8 cellular contexts compared by ENCODE assay signal in the genomic region with DNA sequence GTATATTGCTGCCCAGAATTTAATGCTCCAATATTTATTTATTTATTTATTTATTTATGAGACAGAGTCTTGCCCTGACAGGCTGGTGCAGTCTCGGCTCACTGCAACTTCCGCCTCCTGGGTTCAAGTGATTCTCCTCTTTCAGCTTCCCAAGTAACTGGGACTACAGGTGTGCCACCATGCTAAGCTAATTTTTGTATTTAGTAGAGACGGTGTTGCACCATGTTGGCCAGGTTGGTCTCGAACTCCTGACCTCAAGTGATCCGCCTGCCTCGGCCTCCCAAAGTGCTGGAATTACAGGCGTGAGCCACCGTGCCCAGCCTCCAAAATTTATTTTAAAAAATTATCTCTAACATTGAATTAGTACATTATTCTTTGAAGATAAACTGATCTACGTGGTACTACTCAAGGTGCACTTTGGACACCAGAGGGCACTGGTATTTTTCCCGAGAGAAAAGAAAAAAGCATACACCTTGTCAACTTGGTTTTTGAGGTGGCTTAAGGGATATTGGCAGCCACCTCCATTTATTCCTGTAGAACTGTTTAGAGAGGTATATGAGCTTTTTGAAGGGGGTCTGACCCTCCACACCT. TPM values are rescaled to one million over a fixed set of nuclear protein-coding genes. Genes with fewer than 3 reads are reported as not detected.
A peak's percentile ranks its signal among the peaks of the same experiment; 100 is the strongest.
DNase-seq lines count a peak whose midpoint lies in the region; ATAC-seq, FAIRE-seq and TF ChIP-seq lines count a peak whose summit lies in the region.

No MANE protein-coding gene starts in this region.

- no peaks in the 10 kb centered on the region for H3K9me1 ChIP-seq in K562 (ENCODE audit: control insufficient read depth, insufficient read depth, low read length)

- H3K27me3 Mint-ChIP-seq in IgD-negative memory B cell (no peaks in the 10 kb centered on the region), neural progenitor cell (ENCODE audit: insufficient read depth, low read depth) (no peaks in the 10 kb centered on the region)

- DNase-seq in SK-N-SH (no peak), K562 (ENCODE audit: extremely low read depth in 1 of 4, low spot score in 3 of 4) (peak in 1 of 4 experiments; percentile 30), neural progenitor cell (ENCODE audit: low spot score) (peak; percentile 26), T1000 (lab: John Stamatoyannopoulos, UW) (no peak), NCI-H446 (lab: John Stamatoyannopoulos, UW) (no peak), Kasumi-1 (lab: John Stamatoyannopoulos, UW) (no peak)

- CTCF ChIA-PET in SK-N-SH (lab: Yijun Ruan, JAX) (interaction anchor here (0.6 to 6.5 kb wide), 7 partner anchors 9 to 344 kb away, joined by 3 to 87 read pairs (median 7); a partner anchor contains a TSS), K562 (lab: Yijun Ruan, JAX; ENCODE audit: low intra/inter-chr PET ratio) (no interaction called here)

- no TSS peak for BruUV-seq in K562 (replicated peaks; lab: Mats Ljungman, UMichigan)

- no peak for TF ChIP-seq POLR2A in K562 (conservative IDR thresholded peaks at IDR 0.05)

- no peaks in the 10 kb centered on the region for H3K9me2 ChIP-seq in SK-N-SH

- H3K79me2 ChIP-seq in SK-N-SH (ENCODE audit: insufficient read depth) (peaks cover 10% of the 10 kb centered on the region; the same call in 1 of the 2 replicates), K562 (ENCODE audit: control insufficient read depth, insufficient read depth, low read length) (peaks cover 35% of the 10 kb centered on the region), neural progenitor cell (ENCODE audit: low read depth) (peaks cover 29% of the 10 kb centered on the region)

- H3K4me3 Mint-ChIP-seq in IgD-negative memory B cell (peak overlapping the region; percentile 66 to 100 (median 96)), neural progenitor cell (peak overlapping the region; percentile 99)

- H3K27me3 ChIP-seq in SK-N-SH (ENCODE audit: insufficient read depth) (no peaks in the 10 kb centered on the region), K562 (ENCODE audit: control insufficient read depth in 2 of 2, insufficient read depth in 2 of 2, low read length in 2 of 2) (no peaks in the 10 kb centered on the region), neural progenitor cell (no peaks in the 10 kb centered on the region)

- H2AFZ ChIP-seq in SK-N-SH (ENCODE audit: low read depth), result peak overlapping the region; percentile 90; the same call in 1 of the 2 replicates
- 0 out of 2 replicates have a peak overlapping the region, but pooled peaks have one; percentile 10 for H2AFZ ChIP-seq in K562 (ENCODE audit: low read depth, low read length)
- H2AFZ ChIP-seq in neural progenitor cell (replicated peaks), result no peak overlapping the region

- H3K36me3 Mint-ChIP-seq in IgD-negative memory B cell (no peaks in the 10 kb centered on the region), neural progenitor cell (peaks cover 12% of the 10 kb centered on the region)

- H3K27ac Mint-ChIP-seq in IgD-negative memory B cell (no peak overlapping the region), neural progenitor cell (peak overlapping the region; percentile 54)

- H3K36me3 ChIP-seq in SK-N-SH (replicated peaks in 1 of 2; ENCODE audit: control insufficient read depth in 1 of 2, insufficient read depth in 2 of 2, low read length in 1 of 2), result peaks cover 15 to 17% of the 10 kb centered on the region in 2 experiments
- peaks cover 26% of the 10 kb centered on the region; the same call in 2 of the 3 replicates for H3K36me3 ChIP-seq in K562 (ENCODE audit: control insufficient read depth, insufficient read depth, low read length)
- H3K36me3 ChIP-seq in neural progenitor cell, result peaks cover 19% of the 10 kb centered on the region

- TF ChIP-seq RAD21 in SK-N-SH (IDR thresholded peaks at IDR 0.05; ENCODE audit: low read length) (no peak), K562 (CRISPR knock-in tag; conservative IDR thresholded peaks at IDR 0.05 in 1 of 2, IDR thresholded peaks at IDR 0.05 in 1 of 2) (no peak; a peak in 1 of 4 replicates)

- H3K27ac ChIP-seq in SK-N-SH (ENCODE audit: low read depth in 2 of 2, low read length in 1 of 2), result no peak overlapping the region
- no peak overlapping the region for H3K27ac ChIP-seq in K562 (ENCODE audit: extremely low read depth, low read depth, low read length)
- no peak overlapping the region for H3K27ac ChIP-seq in neural progenitor cell

- H3K4me2 ChIP-seq in SK-N-SH (no peak overlapping the region), K562 (ENCODE audit: insufficient read depth, low read length) (no peak overlapping the region), neural progenitor cell (peak overlapping the region; percentile 68)

- TF ChIP-seq EP300 in SK-N-SH (IDR thresholded peaks at IDR 0.05; ENCODE audit: borderline replicate concordance in 1 of 2, low read depth in 1 of 2, low read length in 1 of 2), result no peak
- TF ChIP-seq EP300 in K562 (IDR thresholded peaks at IDR 0.05; ENCODE audit: low read length), result no peak

- WGBS in SK-N-SH (ENCODE audit: low lambda C conversion rate), result 81% methylated on average over 10 of the region's 10 CpGs
- 59% methylated on average over 6 of the region's 10 CpGs for WGBS in K562 (ENCODE audit: insufficient coverage, low coverage, missing lambda C conversion rate)

- intact Hi-C loops in K562 (cut with micrococcal nuclease), result no loop called here

- H3K4me3 ChIP-seq in SK-N-SH (ENCODE audit: low read depth in 2 of 2, low read length in 1 of 2) (no peak overlapping the region), K562 (no peak overlapping the region), neural progenitor cell (no peak overlapping the region)

- in situ Hi-C loops in K562 (cut with MboI), result no loop called here

- H3K4me1 ChIP-seq in SK-N-SH (ENCODE audit: control insufficient read depth in 1 of 2, insufficient read depth in 2 of 2, low read depth in 1 of 2, low read length in 1 of 2) (peaks cover 0 to 8% of the 10 kb centered on the region in 2 experiments; a peak in 3 of 4 replicates), K562 (replicated peaks in 1 of 2; ENCODE audit: control insufficient read depth in 2 of 2, insufficient read depth in 2 of 2, low read length in 2 of 2) (peaks cover 8 to 13% of the 10 kb centered on the region in 2 experiments; a peak in 4 of 5 replicates), neural progenitor cell (peaks cover 32% of the 10 kb centered on the region)

- H3K9me3 ChIP-seq in SK-N-SH (no peaks in the 10 kb centered on the region), K562 (replicated peaks; ENCODE audit: control insufficient read depth, insufficient read depth, low read depth, low read length) (no peaks in the 10 kb centered on the region), neural progenitor cell (ENCODE audit: low read depth) (no peaks in the 10 kb centered on the region)

- H3K4me1 Mint-ChIP-seq in IgD-negative memory B cell (peaks cover 16 to 26% (median 21%) of the 10 kb centered on the region in 3 donors), neural progenitor cell (peaks cover 36% of the 10 kb centered on the region)

- FAIRE-seq in K562 (lab: Jason Lieb, UNC), result peak; percentile 48

- no peaks in the 10 kb centered on the region for H3K9me3 Mint-ChIP-seq in IgD-negative memory B cell
- H3K9me3 Mint-ChIP-seq in neural progenitor cell, result no peaks in the 10 kb centered on the region

- H4K20me1 ChIP-seq in SK-N-SH (ENCODE audit: insufficient read depth), result no peaks in the 10 kb centered on the region
- no peaks in the 10 kb centered on the region for H4K20me1 ChIP-seq in K562 (replicated peaks; ENCODE audit: control insufficient read depth, insufficient read depth, low read length)
- peaks cover 25% of the 10 kb centered on the region for H4K20me1 ChIP-seq in neural progenitor cell (ENCODE audit: low read depth)

- ATAC-seq in SK-N-SH treated with all-trans-retinoic acid at 6 μM for 48 hours (no peak), K562 (no peak)

- H3K9ac ChIP-seq in SK-N-SH (no peak overlapping the region), K562 (ENCODE audit: insufficient read depth in 1 of 2, low read depth in 2 of 2, low read length in 2 of 2) (no peak overlapping the region), neural progenitor cell (no peak overlapping the region)

- TF ChIP-seq CTCF in SK-N-SH (IDR thresholded peaks at IDR 0.05) (peak; percentile 35), K562 (IDR thresholded peaks at IDR 0.05 in 2 of 3, conservative IDR thresholded peaks at IDR 0.05 in 1 of 3; ENCODE audit: insufficient read depth in 2 of 3, low read depth in 1 of 3, low read length in 3 of 3) (peak in 2 of 3 experiments; percentile 1 to 36; a peak in 2 of 6 replicates), neural progenitor cell (IDR thresholded peaks at IDR 0.05) (peak; percentile 47)

- H3F3A ChIP-seq in SK-N-SH (replicated peaks; ENCODE audit: insufficient read depth) (peaks cover 7% of the 10 kb centered on the region), neural progenitor cell (ENCODE audit: low read depth) (peaks cover 35% of the 10 kb centered on the region)

- POLR2A ChIA-PET in SK-N-SH (lab: Yijun Ruan, JAX) (interaction anchor here (3.6 kb wide), 1 partner anchor 9 kb away, joined by 28 read pairs; a partner anchor contains a TSS), K562 (lab: Yijun Ruan, JAX) (interaction anchor here (4.6 kb wide), 1 partner anchor 10 kb away, joined by 21 read pairs; a partner anchor contains a TSS)

RNA-seq across cellular contexts. Expression of a gene that starts 1.4 kb away (rescaled TPM):
- polyA plus RNA-seq in SK-N-SH (2012; rRNA removed) (43.4 and 57.2 TPM in 2 replicates), IgD-negative memory B cell (9.9 TPM), K562 (2011; rRNA removed) (86.7 and 96.4 TPM in 2 replicates), K562 (2014; fragmentation: Illumina TruSeq; extraction: Trizol) (93.5 and 108 TPM in 2 replicates), K562 (2014; fragmentation: Nextera tagmentation; extraction: Ambion mirVana) (100 to 1,000 TPM; 135 to 194 TPM), K562 (2014; rRNA removed) (92.6 and 103 TPM in 2 replicates)
- 62.2 and 66.7 TPM in 2 replicates for polyA plus RNA-seq in SK-N-SH (2012; cell fraction: cytosol; rRNA removed)
- polyA plus RNA-seq in SK-N-SH (2012; cell fraction: nucleus; rRNA removed), result 43.6 and 57.6 TPM in 2 replicates
- 74.6 and 149 TPM in 2 replicates for total RNA-seq in K562 (2011; cell fraction: chromatin; rRNA removed; ENCODE audit: low replicate concordance)
- total RNA-seq in K562 (2011; cell fraction: nucleolus; rRNA removed), result 48.2 and 61.6 TPM in 2 replicates
- total RNA-seq in K562 (2011; cell fraction: nucleoplasm; rRNA removed), result 74.6 and 93.9 TPM in 2 replicates
- total RNA-seq in K562 (2014; rRNA removed) (61.9 and 65.9 TPM in 2 replicates), K562 (2014; rRNA removed; fragmentation: Illumina TruSeq; extraction: Trizol) (108 and 114 TPM in 2 replicates), K562 (2015; rRNA removed; fragmentation: Illumina TruSeq; extraction: Trizol) (94.4 and 101 TPM in 2 replicates), K562 (2021) (75.1 and 80.8 TPM in 2 replicates), neural progenitor cell (ENCODE audit: low replicate concordance) (236 and 308 TPM in 2 replicates)
- 16.7 and 52.0 TPM in 2 replicates for polyA plus RNA-seq in K562 (2011; cell fraction: cytosol; rRNA removed)
- 53.6 and 109 TPM in 2 replicates for polyA plus RNA-seq in K562 (2011; cell fraction: nucleus; rRNA removed)
- 64.8 and 261 TPM in 2 replicates for polyA plus RNA-seq in K562 (2012)
- 93.3 and 121 TPM in 2 replicates for polyA minus RNA-seq in K562 (2011; rRNA and poly(A)+ RNA removed)
- 26.4 and 30.7 TPM in 2 replicates for polyA minus RNA-seq in K562 (2011; cell fraction: cytosol; rRNA and poly(A)+ RNA removed)
- polyA minus RNA-seq in K562 (2011; cell fraction: nucleus; rRNA and poly(A)+ RNA removed), result 38.6 and 77.4 TPM in 2 replicates

RNA-seq across cellular contexts. Expression of a gene that starts 9.8 kb away (rescaled TPM):
- polyA plus RNA-seq in SK-N-SH (2012; rRNA removed) (7.0 and 10.2 TPM in 2 replicates), IgD-negative memory B cell (15.5 TPM), K562 (2011; rRNA removed) (18.4 and 25.6 TPM in 2 replicates), K562 (2014; fragmentation: Illumina TruSeq; extraction: Trizol) (14.5 and 16.7 TPM in 2 replicates), K562 (2014; fragmentation: Nextera tagmentation; extraction: Ambion mirVana) (1 to 10 TPM; 3.6 to 3.7 TPM), K562 (2014; rRNA removed) (11.5 and 11.8 TPM in 2 replicates)
- 9.6 and 10.2 TPM in 2 replicates for polyA plus RNA-seq in SK-N-SH (2012; cell fraction: cytosol; rRNA removed)
- 8.0 and 18.1 TPM in 2 replicates for polyA plus RNA-seq in SK-N-SH (2012; cell fraction: nucleus; rRNA removed)
- total RNA-seq in K562 (2011; cell fraction: chromatin; rRNA removed; ENCODE audit: low replicate concordance), result 74.2 and 145 TPM in 2 replicates
- 25.2 and 33.8 TPM in 2 replicates for total RNA-seq in K562 (2011; cell fraction: nucleolus; rRNA removed)
- 50.8 and 66.7 TPM in 2 replicates for total RNA-seq in K562 (2011; cell fraction: nucleoplasm; rRNA removed)
- total RNA-seq in K562 (2014; rRNA removed) (14.4 and 14.9 TPM in 2 replicates), K562 (2014; rRNA removed; fragmentation: Illumina TruSeq; extraction: Trizol) (22.7 and 24.8 TPM in 2 replicates), K562 (2015; rRNA removed; fragmentation: Illumina TruSeq; extraction: Trizol) (18.9 and 19.1 TPM in 2 replicates), K562 (2021) (17.1 and 19.0 TPM in 2 replicates), neural progenitor cell (ENCODE audit: low replicate concordance) (44.0 and 51.6 TPM in 2 replicates)
- polyA plus RNA-seq in K562 (2011; cell fraction: cytosol; rRNA removed), result 6.2 and 11.1 TPM in 2 replicates
- polyA plus RNA-seq in K562 (2011; cell fraction: nucleus; rRNA removed), result 23.8 and 27.2 TPM in 2 replicates
- polyA plus RNA-seq in K562 (2012), result 9.0 and 11.3 TPM in 2 replicates
- polyA minus RNA-seq in K562 (2011; rRNA and poly(A)+ RNA removed), result 57.8 and 62.6 TPM in 2 replicates
- polyA minus RNA-seq in K562 (2011; cell fraction: cytosol; rRNA and poly(A)+ RNA removed), result 18.7 and 22.4 TPM in 2 replicates
- polyA minus RNA-seq in K562 (2011; cell fraction: nucleus; rRNA and poly(A)+ RNA removed), result 46.2 and 82.2 TPM in 2 replicates
